ENCODE assay signal across 1 cellular context in genomic region chr1:204295666-204296065, GRCh38.
TF ChIP-seq lines count a peak whose summit lies in the region.

No MANE protein-coding gene starts in this region.

TF ChIP-seq in liver, 16 proteins besides CTCF, POLR2A, EP300 and RAD21 (continued from another document):
- peak; percentile 87 to 89 for TF ChIP-seq RXRA (IDR thresholded peaks at IDR 0.05)
- peak; percentile 61 to 70 for TF ChIP-seq HNF4A (conservative IDR thresholded peaks at IDR 0.05)
- TF ChIP-seq GABPA (IDR thresholded peaks at IDR 0.05 in 1 of 2, conservative IDR thresholded peaks at IDR 0.05 in 1 of 2), result no peak
- no peak for TF ChIP-seq HNF4G (IDR thresholded peaks at IDR 0.05)
- TF ChIP-seq EGR1 (IDR thresholded peaks at IDR 0.05; ENCODE audit: low read depth in 2 of 2), result no peak
- peak in 1 of 2 donors; percentile 17 for TF ChIP-seq JUND (IDR thresholded peaks at IDR 0.05)
